In genomic region chr16:19167710-19168172, GRCh38 we compare ENCODE assay signal across 8 cellular contexts. TPM values are rescaled to one million over a fixed set of nuclear protein-coding genes. Genes with fewer than 3 reads are reported as not detected.
A peak's percentile ranks its signal among the peaks of the same experiment; 100 is the strongest.
DNase-seq lines count a peak whose midpoint lies in the region; ATAC-seq and TF ChIP-seq lines count a peak whose summit lies in the region.

No MANE protein-coding gene starts in this region.

- H3K79me2 ChIP-seq in ACC112 (ENCODE audit: control insufficient read depth, insufficient read depth, low read length, unreplicated experiment) (no peaks in the 10 kb centered on the region), SK-N-SH (ENCODE audit: insufficient read depth) (no peaks in the 10 kb centered on the region)

- peaks cover 48% of the 10 kb centered on the region for H3K27me3 ChIP-seq in ACC112 (ENCODE audit: insufficient read depth, low read length)
- H3K27me3 ChIP-seq in SK-N-SH (ENCODE audit: insufficient read depth), result peaks cover 15% of the 10 kb centered on the region
- H3K27me3 ChIP-seq in lung (ENCODE audit: control insufficient read depth, insufficient read depth), result no peaks in the 10 kb centered on the region

- no peaks in the 10 kb centered on the region for H3K9me2 ChIP-seq in SK-N-SH

- H3K9me3 ChIP-seq in SK-N-SH (no peaks in the 10 kb centered on the region), lung (ENCODE audit: control insufficient read depth in 2 of 2, insufficient read depth in 1 of 2, low read length in 1 of 2) (peaks cover 0 to 3% of the 10 kb centered on the region in 2 donors)

- CTCF ChIA-PET in SK-N-SH (lab: Yijun Ruan, JAX), result interaction anchor here (0.7 to 4.6 kb wide), 5 partner anchors 9 to 188 kb away, joined by 3 to 31 read pairs (median 3); no protein-coding TSS in a partner anchor

- no peaks in the 10 kb centered on the region for H4K20me1 ChIP-seq in SK-N-SH (ENCODE audit: insufficient read depth)

- H3K27ac ChIP-seq in ACC112 (ENCODE audit: low read depth, low read length) (no peak overlapping the region), SK-N-SH (ENCODE audit: low read depth in 2 of 2, low read length in 1 of 2) (peak overlapping the region in 1 of 2 experiments; percentile 50; a peak in 1 of 4 replicates), lung (ENCODE audit: low read depth in 1 of 2, low read length in 1 of 2) (peak overlapping the region in 1 of 2 donors; percentile 66)

- POLR2A ChIA-PET in SK-N-SH (lab: Yijun Ruan, JAX), result no interaction called here

- H3K36me3 ChIP-seq in ACC112 (ENCODE audit: insufficient read depth, low read length) (no peaks in the 10 kb centered on the region), SK-N-SH (replicated peaks in 1 of 2; ENCODE audit: control insufficient read depth in 1 of 2, insufficient read depth in 2 of 2, low read length in 1 of 2) (no peaks in the 10 kb centered on the region), lung (ENCODE audit: control insufficient read depth in 2 of 2, insufficient read depth in 2 of 2, low read length in 2 of 2) (no peaks in the 10 kb centered on the region)

- no peak overlapping the region for H3K9ac ChIP-seq in SK-N-SH

- H3K4me1 ChIP-seq in ACC112 (ENCODE audit: control insufficient read depth, insufficient read depth, low read length, unreplicated experiment), result no peaks in the 10 kb centered on the region
- peaks cover 0 to 7% of the 10 kb centered on the region in 2 experiments; a peak in 1 of 4 replicates for H3K4me1 ChIP-seq in SK-N-SH (ENCODE audit: control insufficient read depth in 1 of 2, insufficient read depth in 2 of 2, low read depth in 1 of 2, low read length in 1 of 2)
- H3K4me1 ChIP-seq in lung (ENCODE audit: control insufficient read depth in 2 of 2, insufficient read depth in 2 of 2, low read length in 2 of 2), result peaks cover 0 to 9% of the 10 kb centered on the region in 2 donors

- no peak overlapping the region for H2AFZ ChIP-seq in ACC112 (ENCODE audit: low read length, unreplicated experiment)
- no peak overlapping the region for H2AFZ ChIP-seq in SK-N-SH (ENCODE audit: low read depth)

- no peaks in the 10 kb centered on the region for H3F3A ChIP-seq in SK-N-SH (replicated peaks; ENCODE audit: insufficient read depth)

- ATAC-seq in lung (ENCODE audit: insufficient read depth, low FRiP score), result peak; percentile 83

- 20% methylated on average over 1 of the region's 45 CpGs for WGBS in SK-N-SH (ENCODE audit: low lambda C conversion rate)
- 0 to 1% methylated on average over 34 to 45 of the region's 45 CpGs for WGBS in lung, 2 donors

- H3K4me2 ChIP-seq in SK-N-SH, result peak overlapping the region; percentile 55; the same call in 1 of the 2 replicates

- TF ChIP-seq RAD21 in SK-N-SH (IDR thresholded peaks at IDR 0.05; ENCODE audit: low read length), result peak; percentile 70

- H3K4me3 ChIP-seq in ACC112 (ENCODE audit: low read depth, low read length) (peak overlapping the region; percentile 72), LNCaP clone FGC (ENCODE audit: low read depth, low read length) (peak overlapping the region; percentile 46), SK-N-SH (ENCODE audit: low read depth in 2 of 2, low read length in 1 of 2) (peak overlapping the region; percentile 50 to 56), lung (peak overlapping the region; percentile 73)

- peak; percentile 13 for DNase-seq in LNCaP clone FGC (ENCODE audit: low read depth)
- DNase-seq in SK-N-SH, result peak; percentile 93
- DNase-seq in ecto neural progenitor cell (ENCODE audit: low spot score), result peak; percentile 88
- DNase-seq in lung (ENCODE audit: low spot score), result peak; percentile 72
- DNase-seq in stimulated activated CD8-positive, alpha-beta memory T cell treated with anti-CD3 and anti-CD28 coated beads, Interleukin-7, amount 100 ng/mL, for 48 hours (ENCODE audit: extremely low read depth in 1 of 2, low read depth in 1 of 2), result peak; percentile 32 to 36
- DNase-seq in NCI-H446 (lab: John Stamatoyannopoulos, UW), result no peak

- peak; percentile 75 for TF ChIP-seq CTCF in GM12873 (IDR thresholded peaks at IDR 0.05; ENCODE audit: insufficient read depth, low read depth, low read length, missing control alignments)
- peak; percentile 95 for TF ChIP-seq CTCF in LNCaP clone FGC (IDR thresholded peaks at IDR 0.05; ENCODE audit: control insufficient read depth, extremely low read depth, insufficient read depth)
- TF ChIP-seq CTCF in SK-N-SH (IDR thresholded peaks at IDR 0.05), result peak; percentile 60
- TF ChIP-seq CTCF in lung (IDR thresholded peaks at IDR 0.05; ENCODE audit: control extremely low read depth, extremely low read depth), result peak; percentile 80

- no peak for TF ChIP-seq EP300 in SK-N-SH (IDR thresholded peaks at IDR 0.05; ENCODE audit: borderline replicate concordance in 1 of 2, low read depth in 1 of 2, low read length in 1 of 2)

TF ChIP-seq in SK-N-SH, 30 proteins besides CTCF, POLR2A, EP300 and RAD21:
- peak; percentile 50; the same call in 1 of the 2 replicates for TF ChIP-seq MXI1 (IDR thresholded peaks at IDR 0.05; ENCODE audit: low read depth, low read length)
- no peak for TF ChIP-seq POLR2AphosphoS5 (IDR thresholded peaks at IDR 0.05; ENCODE audit: low read depth, low read length)
- TF ChIP-seq ZBTB33 (IDR thresholded peaks at IDR 0.05; ENCODE audit: borderline replicate concordance, low read depth), result no peak
- TF ChIP-seq TEAD4 (IDR thresholded peaks at IDR 0.05; ENCODE audit: borderline replicate concordance, insufficient read depth), result no peak
- TF ChIP-seq SMC3 (IDR thresholded peaks at IDR 0.05; ENCODE audit: low read depth, low read length), result peak; percentile 69
- peak; percentile 46; the same call in 1 of the 2 replicates for TF ChIP-seq MAX (IDR thresholded peaks at IDR 0.05; ENCODE audit: low read depth)
- TF ChIP-seq EZH2phosphoT487 (IDR thresholded peaks at IDR 0.05; ENCODE audit: borderline replicate concordance, low read depth), result no peak
- TF ChIP-seq TAF1 (IDR thresholded peaks at IDR 0.05; ENCODE audit: borderline replicate concordance, low read depth, low read length), result no peak
- no peak for TF ChIP-seq YY1 (IDR thresholded peaks at IDR 0.05; ENCODE audit: low read depth)
- TF ChIP-seq NRF1 (IDR thresholded peaks at IDR 0.05; ENCODE audit: low read depth, low read length), result no peak

RNA-seq across cellular contexts. Expression of gene SYT17, which starts 0.3 kb away (rescaled TPM):
- 0.21 and 0.39 TPM in 2 replicates for polyA plus RNA-seq in SK-N-SH (2012; rRNA removed)
- 0.23 and 0.33 TPM in 2 replicates for polyA plus RNA-seq in SK-N-SH (2012; cell fraction: cytosol; rRNA removed)
- 0.50 and 0.66 TPM in 2 replicates for polyA plus RNA-seq in SK-N-SH (2012; cell fraction: nucleus; rRNA removed)
- 10 to 100 TPM in 1 of 2 donors, 1 to 10 TPM in 1; 10.0 to 13.1 TPM for total RNA-seq in lung
- polyA plus RNA-seq in lung, result 1 to 10 TPM; 3.4 to 7.3 TPM

RNA-seq across cellular contexts. Expression of gene ITPRIPL2, which starts 54.0 kb away (rescaled TPM):
- polyA plus RNA-seq in SK-N-SH (2012; rRNA removed) (4.3 and 4.7 TPM in 2 replicates), lung (10 to 100 TPM; 12.4 to 19.1 TPM)
- 5.3 and 5.5 TPM in 2 replicates for polyA plus RNA-seq in SK-N-SH (2012; cell fraction: cytosol; rRNA removed)
- 4.5 and 5.3 TPM in 2 replicates for polyA plus RNA-seq in SK-N-SH (2012; cell fraction: nucleus; rRNA removed)
- 10 to 100 TPM; 37.6 to 86.3 TPM for total RNA-seq in lung

Comparison
In these comparisons a context has a peak if more than half of its experiments do, and no peak if none do; other contexts are left out.
1. DNase-seq: peak in LNCaP clone FGC (single experiment), SK-N-SH (single experiment), ecto neural progenitor cell (single experiment), lung (single experiment) and stimulated activated CD8-positive, alpha-beta memory T cell treated with anti-CD3 and anti-CD28 coated beads, Interleukin-7, amount 100 ng/mL, for 48 hours (2 of 2); none in NCI-H446 (0 of 2).
2. Peak in every context shown above with its lines, with median percentiles within 50 percentile points of each other: H3K4me3 ChIP-seq and CTCF ChIP-seq.